In the genomic region with DNA sequence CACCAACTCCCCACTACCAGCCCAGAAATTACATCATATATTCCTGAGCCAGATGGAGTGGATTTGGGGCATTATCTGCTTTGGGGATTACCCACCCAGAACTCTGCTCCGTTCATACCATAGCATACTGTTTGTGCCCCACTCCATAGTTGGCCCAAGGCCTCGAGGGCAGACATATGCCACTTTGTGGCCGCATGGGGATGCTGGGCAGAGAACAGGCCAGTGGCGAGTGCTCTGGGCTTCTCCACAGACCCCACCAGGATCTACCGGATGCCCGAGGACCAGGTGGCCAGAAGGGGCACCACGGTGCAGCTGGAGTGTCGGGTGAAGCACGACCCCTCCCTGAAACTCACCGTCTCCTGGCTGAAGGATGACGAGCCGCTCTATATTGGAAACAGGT, we compare ENCODE assay signal across 12 cellular contexts.
"Had no signal": no experiment of that assay in that cellular context is flagged by ENCODE, and none has a peak within 500 bp of the region (broad histone marks: within the 10 kb centered on the region; RNA-seq: fewer than 3 reads in every experiment).

No MANE protein-coding gene starts in this region.

- H3K79me2 ChIP-seq: parathyroid adenoma had no signal

- H2AFZ ChIP-seq: parathyroid adenoma had no signal

- H3K9ac ChIP-seq: parathyroid adenoma had no signal

- H3K4me3 ChIP-seq: left lung, lower lobe of right lung, psoas muscle, right lobe of liver, stomach, testis, thyroid gland, transverse colon, upper lobe of left lung, vagina had no signal

- H3K27ac ChIP-seq: left lung, lower lobe of right lung, parathyroid adenoma, psoas muscle, right lobe of liver, stomach, testis, thyroid gland, transverse colon, upper lobe of left lung, vagina had no signal

- DNase-seq: kidney, left lung, lower lobe of right lung, psoas muscle, right lobe of liver had no signal

- H3K27me3 ChIP-seq: right lobe of liver, testis, thyroid gland, transverse colon, upper lobe of left lung, vagina had no signal

- H3K4me1 ChIP-seq: lower lobe of right lung, parathyroid adenoma, psoas muscle, right lobe of liver, testis, transverse colon, upper lobe of left lung, vagina had no signal

- H3K36me3 ChIP-seq: left lung, lower lobe of right lung, right lobe of liver, thyroid gland, transverse colon, upper lobe of left lung had no signal

- H3K9me3 ChIP-seq: left lung, lower lobe of right lung, psoas muscle, right lobe of liver, stomach, testis, thyroid gland, transverse colon, upper lobe of left lung, vagina had no signal
